ENCODE assay signal across 8 cellular contexts in genomic region chr1:66360285-66360724, GRCh38.
DNase-seq lines count a peak whose midpoint lies in the region; ATAC-seq and TF ChIP-seq lines count a peak whose summit lies in the region.

No MANE protein-coding gene starts in this region.

- H2AFZ ChIP-seq in DND-41 (ENCODE audit: low read depth, low read length) (no peak overlapping the region), hepatocyte (no peak overlapping the region)

- no peak for DNase-seq in DND-41
- DNase-seq in NCI-H1694 treated with DMSO at 0.1 percent for 48 hours (lab: John Stamatoyannopoulos, UW) = peak; percentile 83
- DNase-seq in fibroblast of villous mesenchyme (ENCODE audit: low read depth) = no peak
- DNase-seq in substantia nigra (lab: John Stamatoyannopoulos, UW) = no peak
- no peak for DNase-seq in hepatocyte (ENCODE audit: low spot score)
- DNase-seq in activated T-helper 2 cell treated with anti-CD3 and anti-CD28 coated beads, Interferon-gamma antibody, Interleukin-2, Interleukin-4, amounts not matched to agents 10 μg/mL and 5 μg/mL and 100 μg/mL, durations not matched to agents 14 hours and 24 hours and 36 hours (ENCODE audit: low spot score) = no peak
- no peak for DNase-seq in mucosa of gallbladder (ENCODE audit: low spot score)

- H3K36me3 ChIP-seq in DND-41 (ENCODE audit: insufficient read depth, low read length) (no peaks in the 10 kb centered on the region), hepatocyte (replicated peaks; ENCODE audit: insufficient read depth, low read depth) (no peaks in the 10 kb centered on the region)

- no peak overlapping the region for H3K27ac Mint-ChIP-seq in activated T-helper 2 cell treated with anti-CD3 and anti-CD28 coated beads, Interferon-gamma antibody, Interleukin-2, Interleukin-4, amounts not matched to agents 10 μg/mL and 5 μg/mL and 100 μg/mL, durations not matched to agents 14 hours and 24 hours and 36 hours

- H3K27me3 Mint-ChIP-seq in activated T-helper 2 cell treated with anti-CD3 and anti-CD28 coated beads, Interferon-gamma antibody, Interleukin-2, Interleukin-4, amounts not matched to agents 10 μg/mL and 5 μg/mL and 100 μg/mL, durations not matched to agents 14 hours and 24 hours and 36 hours (ENCODE audit: low read depth) = peaks cover 3% of the 10 kb centered on the region

- H3K79me2 ChIP-seq in DND-41 (ENCODE audit: insufficient read depth, low read length) (no peaks in the 10 kb centered on the region), hepatocyte (no peaks in the 10 kb centered on the region)

- H3K9me3 ChIP-seq in DND-41 (ENCODE audit: insufficient read depth, low read length, severe bottlenecking) = no peaks in the 10 kb centered on the region
- H3K9me3 ChIP-seq in hepatocyte (ENCODE audit: low read depth) = no peaks in the 10 kb centered on the region

- H3K36me3 Mint-ChIP-seq in activated T-helper 2 cell treated with anti-CD3 and anti-CD28 coated beads, Interferon-gamma antibody, Interleukin-2, Interleukin-4, amounts not matched to agents 10 μg/mL and 5 μg/mL and 100 μg/mL, durations not matched to agents 14 hours and 24 hours and 36 hours (ENCODE audit: low read depth) = peaks cover 82% of the 10 kb centered on the region

- peaks cover 40% of the 10 kb centered on the region for H3K4me1 Mint-ChIP-seq in activated T-helper 2 cell treated with anti-CD3 and anti-CD28 coated beads, Interferon-gamma antibody, Interleukin-2, Interleukin-4, amounts not matched to agents 10 μg/mL and 5 μg/mL and 100 μg/mL, durations not matched to agents 14 hours and 24 hours and 36 hours (ENCODE audit: low read depth)

- H4K20me1 ChIP-seq in DND-41 (ENCODE audit: insufficient read depth, low read length) (no peaks in the 10 kb centered on the region), hepatocyte (ENCODE audit: insufficient read depth, poor library complexity, severe bottlenecking) (no peaks in the 10 kb centered on the region)

- no peak for ATAC-seq in DND-41 (ENCODE audit: insufficient read depth, low read depth)
- ATAC-seq in GM21423 (IDR thresholded peaks at IDR 0.05; ENCODE audit: unreplicated experiment) = peak; percentile 37

- H3K27ac ChIP-seq in DND-41 (ENCODE audit: low read length) = no peak overlapping the region
- no peak overlapping the region for H3K27ac ChIP-seq in substantia nigra (ENCODE audit: low read depth, low read length, poor library complexity, severe bottlenecking)
- H3K27ac ChIP-seq in hepatocyte = no peak overlapping the region

- no peak overlapping the region for H3K9ac ChIP-seq in DND-41 (ENCODE audit: low read depth, low read length)

- H3K4me3 ChIP-seq in DND-41 (ENCODE audit: low read depth in 1 of 2, low read length in 2 of 2) = no peak overlapping the region
- no peak overlapping the region for H3K4me3 ChIP-seq in fibroblast of villous mesenchyme (ENCODE audit: low read depth, low read length)
- no peak overlapping the region for H3K4me3 ChIP-seq in hepatocyte

- intact Hi-C loops in activated T-helper 2 cell treated with anti-CD3 and anti-CD28 coated beads, Interferon-gamma antibody, Interleukin-2, Interleukin-4, amounts not matched to agents 10 μg/mL and 5 μg/mL and 100 μg/mL, durations not matched to agents 14 hours and 24 hours and 36 hours (cut with micrococcal nuclease) = no loop called here

- WGBS in hepatocyte (ENCODE audit: low lambda C conversion rate, missing lambda C conversion rate) = 65% methylated on average over 3 of the region's 3 CpGs

- no peak overlapping the region for H3K4me2 ChIP-seq in DND-41 (ENCODE audit: insufficient read depth, low read length)
- H3K4me2 ChIP-seq in hepatocyte = no peak overlapping the region

- H3K9me3 Mint-ChIP-seq in activated T-helper 2 cell treated with anti-CD3 and anti-CD28 coated beads, Interferon-gamma antibody, Interleukin-2, Interleukin-4, amounts not matched to agents 10 μg/mL and 5 μg/mL and 100 μg/mL, durations not matched to agents 14 hours and 24 hours and 36 hours = no peaks in the 10 kb centered on the region

- TF ChIP-seq CTCF in DND-41 (IDR thresholded peaks at IDR 0.05; ENCODE audit: borderline replicate concordance, extremely low read depth, low read length, poor library complexity, severe bottlenecking) (peak; percentile 41), fibroblast of villous mesenchyme (IDR thresholded peaks at IDR 0.05; ENCODE audit: insufficient read depth, low read depth, low read length) (peak; percentile 7), hepatocyte (IDR thresholded peaks at IDR 0.05; ENCODE audit: poor library complexity) (no peak)

- H3K4me3 Mint-ChIP-seq in activated T-helper 2 cell treated with anti-CD3 and anti-CD28 coated beads, Interferon-gamma antibody, Interleukin-2, Interleukin-4, amounts not matched to agents 10 μg/mL and 5 μg/mL and 100 μg/mL, durations not matched to agents 14 hours and 24 hours and 36 hours (ENCODE audit: low read depth) = no peak overlapping the region

- H3K4me1 ChIP-seq in DND-41 (ENCODE audit: insufficient read depth, low read length) (peaks cover 9% of the 10 kb centered on the region; the same call in 1 of the 2 replicates), hepatocyte (ENCODE audit: insufficient read depth) (no peaks in the 10 kb centered on the region)

- peaks cover 16% of the 10 kb centered on the region for H3K27me3 ChIP-seq in DND-41 (ENCODE audit: insufficient read depth, low read length, poor library complexity)
- no peaks in the 10 kb centered on the region for H3K27me3 ChIP-seq in hepatocyte

- H3K9me2 ChIP-seq in hepatocyte (replicated peaks; ENCODE audit: insufficient read depth) = no peaks in the 10 kb centered on the region
